8 cellular contexts compared by ENCODE assay signal in genomic region chr10:21494221-21495001, GRCh38. TPM values are rescaled to one million over a fixed set of nuclear protein-coding genes. Genes with fewer than 3 reads are reported as not detected.
DNase-seq lines count a peak whose midpoint lies in the region; ATAC-seq and TF ChIP-seq lines count a peak whose summit lies in the region.

No MANE protein-coding gene starts in this region.

- no peaks in the 10 kb centered on the region for H4K20me1 ChIP-seq in fibroblast of lung (ENCODE audit: control insufficient read depth, extremely low read depth, insufficient read depth, low read length)

- H3K9me3 Mint-ChIP-seq in neural crest cell: no peaks in the 10 kb centered on the region

- no peak overlapping the region for H3K27ac ChIP-seq in fibroblast of lung (ENCODE audit: insufficient read depth, low read length)

- peaks cover 2% of the 10 kb centered on the region for H3K4me1 ChIP-seq in fibroblast of lung (ENCODE audit: control insufficient read depth, extremely low read depth, insufficient read depth, low read length)

- H3K79me2 ChIP-seq in fibroblast of lung (ENCODE audit: control insufficient read depth, insufficient read depth, low read length): no peaks in the 10 kb centered on the region

- H3K36me3 Mint-ChIP-seq in neural crest cell (ENCODE audit: low read depth): peaks cover 2% of the 10 kb centered on the region

- H3K9ac ChIP-seq in fibroblast of lung (ENCODE audit: insufficient read depth, low read length): peak overlapping the region; percentile 39

- no peaks in the 10 kb centered on the region for H3K9me3 ChIP-seq in fibroblast of lung (ENCODE audit: control insufficient read depth, insufficient read depth, low read depth, low read length)

- H2AFZ ChIP-seq in fibroblast of lung (ENCODE audit: low read length): peak overlapping the region; percentile 66

- H3K4me1 Mint-ChIP-seq in neural crest cell: peaks cover 49% of the 10 kb centered on the region

- peak overlapping the region; percentile 83 for H3K4me3 ChIP-seq in WI38 (ENCODE audit: low read depth, low read length)
- H3K4me3 ChIP-seq in fibroblast of lung (replicated peaks in 1 of 4; ENCODE audit: control extremely low read depth in 1 of 4, insufficient read depth in 1 of 4, low read depth in 3 of 4, low read length in 4 of 4): peak overlapping the region; percentile 80 to 88 (median 84)

- H3K36me3 ChIP-seq in fibroblast of lung (ENCODE audit: control insufficient read depth, insufficient read depth, low read length): no peaks in the 10 kb centered on the region

- no peak for ATAC-seq in GM18861 (IDR thresholded peaks at IDR 0.05; ENCODE audit: unreplicated experiment)

- H3K4me3 Mint-ChIP-seq in neural crest cell: peak overlapping the region; percentile 92

- DNase-seq in activated CD8-positive, alpha-beta memory T cell treated with anti-CD3 and anti-CD28 coated beads, Interleukin-2, amount 50 U/mL, for 48 hours: peak; percentile 65
- DNase-seq in activated CD8-positive, alpha-beta memory T cell treated with anti-CD3 and anti-CD28 coated beads, Interleukin-2, amount 50 U/mL, for 4 hours: no peak
- peak; percentile 37 to 39 for DNase-seq in fibroblast of lung (ENCODE audit: low read depth in 2 of 2)
- no peak for DNase-seq in neural crest cell (ENCODE audit: low read depth, low spot score)
- DNase-seq in NCI-H1092 treated with DMSO at 0.1 percent for 48 hours (lab: John Stamatoyannopoulos, UW): no peak
- no peak for DNase-seq in NCI-H187 treated with DMSO at 0.1 percent for 48 hours (lab: John Stamatoyannopoulos, UW)

- peaks cover 3% of the 10 kb centered on the region for H3K27me3 Mint-ChIP-seq in neural crest cell (ENCODE audit: low read depth)

- peak overlapping the region; percentile 98 for H3K4me2 ChIP-seq in fibroblast of lung (ENCODE audit: extremely low read depth, insufficient read depth, low read length)

- peak overlapping the region; percentile 63 for H3K27ac Mint-ChIP-seq in neural crest cell (ENCODE audit: unreplicated experiment)

- no peaks in the 10 kb centered on the region for H3K27me3 ChIP-seq in fibroblast of lung (ENCODE audit: control insufficient read depth, insufficient read depth, low read length)

- TF ChIP-seq CTCF in WI38 (IDR thresholded peaks at IDR 0.05; ENCODE audit: low read depth, low read length): no peak
- TF ChIP-seq CTCF in fibroblast of lung (conservative IDR thresholded peaks at IDR 0.05 in 1 of 2, IDR thresholded peaks at IDR 0.05 in 1 of 2; ENCODE audit: low read depth in 1 of 2, low read length in 2 of 2): peak in 1 of 2 donors; percentile 19
- no peak for TF ChIP-seq CTCF in neural crest cell (conservative IDR thresholded peaks at IDR 0.05)

RNA-seq across cellular contexts. Expression of gene SKIDA1, which starts 31.1 kb away (rescaled TPM):
- total RNA-seq in fibroblast of lung: 0.50 and 0.51 TPM in 2 replicates
- polyA plus RNA-seq in fibroblast of lung: 0.28 and 0.49 TPM in 2 replicates
- polyA plus RNA-seq in fibroblast of lung (2012): 0.16 and 0.73 TPM in 2 replicates
- polyA minus RNA-seq in fibroblast of lung (ENCODE audit: low replicate concordance): 0.15 and 1.1 TPM in 2 replicates
- 52.1 and 53.0 TPM in 2 replicates for total RNA-seq in neural crest cell

RNA-seq across cellular contexts. Expression of gene MLLT10, which starts 39.6 kb away (rescaled TPM):
- total RNA-seq in fibroblast of lung (33.1 and 56.3 TPM in 2 replicates), neural crest cell (52.6 and 58.1 TPM in 2 replicates)
- polyA plus RNA-seq in fibroblast of lung: 25.1 and 25.6 TPM in 2 replicates
- 12.8 and 14.0 TPM in 2 replicates for polyA plus RNA-seq in fibroblast of lung (2012)
- polyA minus RNA-seq in fibroblast of lung (ENCODE audit: low replicate concordance): 12.3 and 26.8 TPM in 2 replicates

Comparison
In these comparisons a context has a peak if more than half of its experiments do, and no peak if none do; other contexts are left out.
1. DNase-seq: peak in activated CD8-positive, alpha-beta memory T cell treated with anti-CD3 and anti-CD28 coated beads, Interleukin-2, amount 50 U/mL, for 48 hours (single experiment) and fibroblast of lung (2 of 2); none in activated CD8-positive, alpha-beta memory T cell treated with anti-CD3 and anti-CD28 coated beads, Interleukin-2, amount 50 U/mL, for 4 hours (single experiment), neural crest cell (single experiment), NCI-H1092 treated with DMSO at 0.1 percent for 48 hours (single experiment) and NCI-H187 treated with DMSO at 0.1 percent for 48 hours (single experiment).
2. RNA of gene SKIDA1, which starts 31.1 kb away (total RNA-seq): 52.1 to 53.0 TPM in neural crest cell; 0.50 to 0.51 TPM in fibroblast of lung; every median in the first group is over 10 times any median in the second.